In genomic region chr6:105936972-105937371, GRCh38 we compare ENCODE assay signal across 23 cellular contexts.
"Had no signal": no experiment of that assay in that cellular context is flagged by ENCODE, and none has a peak within 500 bp of the region (broad histone marks: within the 10 kb centered on the region; RNA-seq: fewer than 3 reads in every experiment).

No MANE protein-coding gene starts in this region.

- DNase-seq: IMR-90, Karpas-422, KG1, MM.1S, NCI-H1092 treated with DMSO at 0.1 percent for 48 hours, NCI-H1436, NCI-H1694, NCI-H187 treated with DMSO at 0.1 percent for 48 hours, NCI-H2081, NCI-H2107, NCI-H226, NCI-H446, NCI-H510A, NCI-H524 treated with DMSO at 0.1 percent for 48 hours, NCI-H69, NCI-H774, Right ventricle myocardium superior, RPMI8226, SIG-M5, SK-N-SH, SW 1271, T-cell had no signal

- H3K9ac ChIP-seq: SK-N-SH had no signal

- H3K36me3 Mint-ChIP-seq: T-cell had no signal

- H3K4me3 Mint-ChIP-seq: T-cell had no signal

- H3K9me3 ChIP-seq: SK-N-SH had no signal

- H3K4me2 ChIP-seq: SK-N-SH had no signal

- H3K4me1 Mint-ChIP-seq: T-cell had no signal

- ATAC-seq: T-cell had no signal

- FAIRE-seq: RCC 7860 had no signal

- H3K27ac Mint-ChIP-seq: T-cell had no signal
